Comparison of ENCODE assay signal across 9 cellular contexts in the genomic region with DNA sequence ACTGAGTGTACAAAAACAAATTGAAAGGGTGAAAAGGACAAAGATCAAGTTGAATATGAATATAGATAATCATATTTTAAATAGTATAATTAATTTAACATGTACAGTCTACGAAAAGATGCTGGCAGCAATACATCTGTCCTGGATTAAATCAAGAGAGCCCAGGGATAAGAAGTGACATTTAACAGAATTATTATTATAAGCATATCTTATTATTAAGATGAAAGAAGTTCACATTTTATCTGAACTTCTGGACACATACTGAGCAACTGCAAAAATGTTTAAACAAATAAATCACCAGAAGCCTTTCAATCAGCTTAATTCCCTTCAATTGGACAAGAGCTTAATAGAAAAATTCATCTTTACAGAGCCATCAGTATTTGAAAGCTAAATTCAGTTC. TPM values are rescaled to one million over a fixed set of nuclear protein-coding genes. Genes with fewer than 3 reads are reported as not detected.
"Had no signal": no experiment of that assay in that cellular context is flagged by ENCODE, and none has a peak within 500 bp of the region (broad histone marks: within the 10 kb centered on the region; RNA-seq: fewer than 3 reads in every experiment).

No MANE protein-coding gene starts in this region.

- ATAC-seq: GM23338, HCT116, HepG2 had no signal

- H3K9me3 Mint-ChIP-seq: GM23338, IgD-negative memory B cell had no signal

- H3K36me3 Mint-ChIP-seq: IgD-negative memory B cell had no signal

- H3K4me1 Mint-ChIP-seq: GM23338, IgD-negative memory B cell had no signal

- H3K4me3 Mint-ChIP-seq: GM23338, HFFc6, IgD-negative memory B cell had no signal

- H3K27ac Mint-ChIP-seq: GM23338, HFFc6, IgD-negative memory B cell had no signal

- FAIRE-seq: H1, HepG2 had no signal

- DNase-seq: H7, HFFc6, KBM-7 had no signal

RNA-seq across cellular contexts. Expression of a gene that starts 50.4 kb away (rescaled TPM):
- total RNA-seq: HepG2, HFFc6, HT1080 had no signal
